In the genomic region with DNA sequence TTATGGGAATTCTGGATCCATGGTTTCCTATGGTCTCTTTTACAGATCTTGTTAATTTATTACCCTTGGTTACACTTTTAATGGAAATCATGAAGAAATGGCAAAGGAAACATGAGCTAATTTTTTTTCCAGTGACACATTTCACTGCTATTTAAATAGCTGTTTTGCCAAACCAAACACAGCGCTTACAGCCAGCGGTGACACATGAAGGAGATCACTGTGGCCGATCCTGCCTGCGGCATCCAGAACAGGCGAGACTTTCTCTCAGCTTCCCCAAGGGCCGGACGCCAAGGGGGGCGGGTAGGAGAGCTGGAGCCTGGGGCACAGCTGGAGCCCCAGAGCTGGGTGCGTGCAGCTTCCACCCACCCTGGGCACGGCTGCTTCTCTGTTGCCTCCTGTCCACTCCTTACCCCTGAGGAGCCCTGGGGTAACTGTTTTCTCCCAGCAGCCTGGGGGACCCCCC, we compare ENCODE assay signal across 9 cellular contexts.
A peak's percentile ranks its signal among the peaks of the same experiment; 100 is the strongest.
DNase-seq lines count a peak whose midpoint lies in the region; ATAC-seq and TF ChIP-seq lines count a peak whose summit lies in the region.
"Had no signal": no experiment of that assay in that cellular context is flagged by ENCODE, and none has a peak within 500 bp of the region (broad histone marks: within the 10 kb centered on the region; RNA-seq: fewer than 3 reads in every experiment).

No MANE protein-coding gene starts in this region.

- peak; percentile 93 for DNase-seq in GM03348 (ENCODE audit: low spot score)
- peak; percentile 93 for DNase-seq in adipocyte (ENCODE audit: low read depth)
- DNase-seq in heart right ventricle: peak; percentile 82 to 85
- peak; percentile 92 for DNase-seq in sciatic nerve (ENCODE audit: low spot score)
- DNase-seq in stimulated activated naive CD4-positive, alpha-beta T cell treated with Interleukin-2 at 50 U/mL for 16 hours (lab: John Stamatoyannopoulos, UW): no peak
- DNase-seq in OCI-M1 (lab: John Stamatoyannopoulos, UW): no peak
- DNase-seq: activated B cell treated with CpG ODN at 0.5 μM for 24 hours had no signal

- intact Hi-C loops in heart right ventricle (cut with DNase I) (loop anchor here in 1 of 10 donors (10.0 kb wide), 1 partner anchor 78 kb away; the partner anchor contains the start of gene PKDCC), sciatic nerve (cut with DNase I) (no loop called here)

- peak overlapping the region; percentile 69 to 82 (median 77) for H3K27ac ChIP-seq in heart right ventricle

- 55 to 69% methylated on average over 10 of the region's 10 CpGs for WGBS in heart right ventricle, 2 donors

- H3K4me1 ChIP-seq in adipocyte (ENCODE audit: control insufficient read depth, insufficient read depth, low read length): peaks cover 63% of the 10 kb centered on the region
- peaks cover 0 to 59% (median 36%) of the 10 kb centered on the region in 9 donors for H3K4me1 ChIP-seq in heart right ventricle

- no peaks in the 10 kb centered on the region for H3K9me3 ChIP-seq in adipocyte (ENCODE audit: control insufficient read depth, low read length)
- H3K9me3 ChIP-seq in heart right ventricle: no peaks in the 10 kb centered on the region

- peak overlapping the region; percentile 85 for H3K9ac ChIP-seq in adipocyte (ENCODE audit: low read length)

- ATAC-seq in heart right ventricle (peak; percentile 76 to 86 (median 83)), sciatic nerve (peak; percentile 89), GM21360 (IDR thresholded peaks at IDR 0.05; ENCODE audit: unreplicated experiment) (no peak), GM21515 (IDR thresholded peaks at IDR 0.05; ENCODE audit: unreplicated experiment) (no peak)

- H3K36me3 ChIP-seq in adipocyte (ENCODE audit: control insufficient read depth, insufficient read depth, low read length, severe bottlenecking) (no peaks in the 10 kb centered on the region), heart right ventricle (no peaks in the 10 kb centered on the region)

- no peaks in the 10 kb centered on the region for H3K27me3 ChIP-seq in adipocyte (replicated peaks; ENCODE audit: control insufficient read depth, insufficient read depth, low read length)
- no peaks in the 10 kb centered on the region for H3K27me3 ChIP-seq in heart right ventricle

- H3K4me3 ChIP-seq in adipocyte (ENCODE audit: low read length): peak overlapping the region; percentile 52
- H3K4me3 ChIP-seq in heart right ventricle: no peak overlapping the region

- TF ChIP-seq CTCF in heart right ventricle (IDR thresholded peaks at IDR 0.05): no peak

Comparison
In these comparisons a context has a peak if more than half of its experiments do, and no peak if none do; other contexts are left out.
1. DNase-seq: peak in GM03348 (single experiment), adipocyte (single experiment), heart right ventricle (2 of 2) and sciatic nerve (single experiment); none in stimulated activated naive CD4-positive, alpha-beta T cell treated with Interleukin-2 at 50 U/mL for 16 hours (single experiment) and OCI-M1 (single experiment).
2. ATAC-seq: peak in heart right ventricle (8 of 8) and sciatic nerve (single experiment); none in GM21360 (single experiment) and GM21515 (single experiment).